19 cellular contexts compared by ENCODE assay signal in genomic region chr16:86787538-86787937, GRCh38.
DNase-seq lines count a peak whose midpoint lies in the region; ATAC-seq, FAIRE-seq and TF ChIP-seq lines count a peak whose summit lies in the region.
"Had no signal": no experiment of that assay in that cellular context is flagged by ENCODE, and none has a peak within 500 bp of the region (broad histone marks: within the 10 kb centered on the region; RNA-seq: fewer than 3 reads in every experiment).

No MANE protein-coding gene starts in this region.

- H2AFZ ChIP-seq in endothelial cell of umbilical vein (ENCODE audit: low read depth, low read length): no peak overlapping the region
- H2AFZ ChIP-seq: GM23248 had no signal

- H3K9me3 ChIP-seq in endothelial cell of umbilical vein (replicated peaks; ENCODE audit: control insufficient read depth, insufficient read depth, low read length) (no peaks in the 10 kb centered on the region), pancreas (no peaks in the 10 kb centered on the region)

- TF ChIP-seq CTCF in WTC11 (IDR thresholded peaks at IDR 0.05): no peak
- no peak for TF ChIP-seq CTCF in endothelial cell of umbilical vein (IDR thresholded peaks at IDR 0.05; ENCODE audit: extremely low read depth in 1 of 2, insufficient read depth in 1 of 2, low read depth in 1 of 2, low read length in 2 of 2)
- no peak for TF ChIP-seq CTCF in pancreas (IDR thresholded peaks at IDR 0.05)
- no peak for TF ChIP-seq CTCF in glutamatergic neuron (IDR thresholded peaks at IDR 0.05; ENCODE audit: partially characterized antibody, unreplicated experiment)

- no peaks in the 10 kb centered on the region for H3K79me2 ChIP-seq in endothelial cell of umbilical vein (ENCODE audit: control insufficient read depth, insufficient read depth, low read length)

- H3K4me2 ChIP-seq in endothelial cell of umbilical vein (ENCODE audit: insufficient read depth, low read length): peak overlapping the region; percentile 48

- POLR2A ChIA-PET in WTC11 (lab: Charles Lee): no interaction called here
- POLR2A ChIA-PET in endothelial cell of umbilical vein (lab: Charles Lee): no interaction called here

- H3K36me3 Mint-ChIP-seq in WTC11 (no peaks in the 10 kb centered on the region), glutamatergic neuron (ENCODE audit: unreplicated experiment) (no peaks in the 10 kb centered on the region)
- H3K36me3 Mint-ChIP-seq in stimulated activated memory B cell treated with anti-CD40 and anti-IgM and Interleukin-4, amounts not matched to agents 10 μg/mL and 1 μg/mL and 100 μg/mL, for 72 hours: no peaks in the 10 kb centered on the region
- H3K36me3 Mint-ChIP-seq: CD4-positive, alpha-beta memory T cell had no signal

- TF ChIP-seq POLR2A in endothelial cell of umbilical vein (IDR thresholded peaks at IDR 0.05; ENCODE audit: low read depth, low read length): no peak

- no TSS peak for BruUV-seq in endothelial cell of umbilical vein (replicated peaks; lab: Mats Ljungman, UMichigan)

- ATAC-seq in WTC11: no peak
- ATAC-seq in pancreas: no peak
- ATAC-seq in GM21576 (IDR thresholded peaks at IDR 0.05; ENCODE audit: unreplicated experiment): no peak
- no peak for ATAC-seq in stimulated activated memory B cell treated with anti-CD40 and anti-IgM and Interleukin-4, amounts not matched to agents 10 μg/mL and 1 μg/mL and 100 μg/mL, for 72 hours

- H3K36me3 ChIP-seq in endothelial cell of umbilical vein (ENCODE audit: control insufficient read depth in 2 of 2, extremely low read depth in 1 of 2, insufficient read depth in 2 of 2, low read length in 2 of 2) (no peaks in the 10 kb centered on the region), pancreas (no peaks in the 10 kb centered on the region)

- 65 to 71% methylated on average over 5 of the region's 5 CpGs for WGBS in pancreas, 2 donors

- H3K4me3 ChIP-seq in endothelial cell of umbilical vein (replicated peaks in 1 of 3; ENCODE audit: insufficient read depth in 1 of 3, low read depth in 1 of 3, low read length in 3 of 3) (no peak overlapping the region), pancreas (no peak overlapping the region)
- H3K4me3 ChIP-seq: GM23248 had no signal

- H3K9ac ChIP-seq in endothelial cell of umbilical vein (replicated peaks; ENCODE audit: extremely low read depth, insufficient read depth, low read length): no peak overlapping the region
- H3K9ac ChIP-seq: GM23248 had no signal

- CTCF ChIA-PET in WTC11 (lab: Charles Lee) (no interaction called here), endothelial cell of umbilical vein (lab: Charles Lee) (no interaction called here)

- H3K27me3 Mint-ChIP-seq in WTC11 (ENCODE audit: low read depth) (no peaks in the 10 kb centered on the region), glutamatergic neuron (ENCODE audit: unreplicated experiment) (peaks cover 2% of the 10 kb centered on the region)
- H3K27me3 Mint-ChIP-seq in stimulated activated memory B cell treated with anti-CD40 and anti-IgM and Interleukin-4, amounts not matched to agents 10 μg/mL and 1 μg/mL and 100 μg/mL, for 72 hours: peaks cover 23% of the 10 kb centered on the region

- H3K9me3 Mint-ChIP-seq in WTC11 (no peaks in the 10 kb centered on the region), glutamatergic neuron (ENCODE audit: unreplicated experiment) (no peaks in the 10 kb centered on the region)
- no peaks in the 10 kb centered on the region for H3K9me3 Mint-ChIP-seq in stimulated activated memory B cell treated with anti-CD40 and anti-IgM and Interleukin-4, amounts not matched to agents 10 μg/mL and 1 μg/mL and 100 μg/mL, for 72 hours
- H3K9me3 Mint-ChIP-seq: CD4-positive, alpha-beta memory T cell had no signal

- H3K4me1 ChIP-seq in endothelial cell of umbilical vein (ENCODE audit: control insufficient read depth, extremely low read depth, insufficient read depth, low read length): peaks cover 6% of the 10 kb centered on the region
- H3K4me1 ChIP-seq in pancreas: no peaks in the 10 kb centered on the region

- intact Hi-C loops in endothelial cell of umbilical vein (cut with micrococcal nuclease) (no loop called here), pancreas (cut with DNase I) (no loop called here)

- peak; percentile 97 for FAIRE-seq in G401.6 (lab: Jason Lieb, UNC)
- FAIRE-seq in endothelial cell of umbilical vein (lab: Jason Lieb, UNC): no peak
- peak; percentile 94 for FAIRE-seq in pancreas (lab: Jason Lieb, UNC)
- FAIRE-seq: GM12892 had no signal

- DNase-seq in WTC11 (ENCODE audit: low spot score) (no peak), endothelial cell of umbilical vein (ENCODE audit: low read depth, low spot score) (no peak), pancreas (no peak), glutamatergic neuron (no peak)
- DNase-seq in activated naive CD4-positive, alpha-beta T cell (lab: John Stamatoyannopoulos, UW): no peak
- DNase-seq: 8988T; C1 segment of cervical spinal cord; Calu3; CD4-positive, alpha-beta memory T cell; COR-L47; DMS53; DMS79 treated with DMSO at 0.1 percent for 48 hours; GM23248; H7; HCEC 1CT had no signal

- H3K27me3 ChIP-seq in endothelial cell of umbilical vein (ENCODE audit: control insufficient read depth in 2 of 2, insufficient read depth in 2 of 2, low read length in 2 of 2) (peaks cover 0 to 4% of the 10 kb centered on the region in 2 experiments), pancreas (peaks cover 0 to 8% (median 0%) of the 10 kb centered on the region in 4 donors)

- H3K27ac Mint-ChIP-seq in WTC11 (no peak overlapping the region), glutamatergic neuron (ENCODE audit: unreplicated experiment) (no peak overlapping the region)
- H3K27ac Mint-ChIP-seq in stimulated activated memory B cell treated with anti-CD40 and anti-IgM and Interleukin-4, amounts not matched to agents 10 μg/mL and 1 μg/mL and 100 μg/mL, for 72 hours: no peak overlapping the region
- H3K27ac Mint-ChIP-seq: CD4-positive, alpha-beta memory T cell had no signal

- peaks cover 42% of the 10 kb centered on the region for H3K4me1 Mint-ChIP-seq in WTC11
- H3K4me1 Mint-ChIP-seq in glutamatergic neuron (ENCODE audit: low read depth, unreplicated experiment): peaks cover 4% of the 10 kb centered on the region
- no peaks in the 10 kb centered on the region for H3K4me1 Mint-ChIP-seq in stimulated activated memory B cell treated with anti-CD40 and anti-IgM and Interleukin-4, amounts not matched to agents 10 μg/mL and 1 μg/mL and 100 μg/mL, for 72 hours
- H3K4me1 Mint-ChIP-seq: CD4-positive, alpha-beta memory T cell had no signal

- dilution Hi-C loops in endothelial cell of umbilical vein (cut with MboI; ENCODE audit: extremely low pct_ligation_motif_present, low sequenced_read_pairs): no loop called here

- H3K4me3 Mint-ChIP-seq in WTC11 (no peak overlapping the region), glutamatergic neuron (ENCODE audit: unreplicated experiment) (no peak overlapping the region)
- H3K4me3 Mint-ChIP-seq in stimulated activated memory B cell treated with anti-CD40 and anti-IgM and Interleukin-4, amounts not matched to agents 10 μg/mL and 1 μg/mL and 100 μg/mL, for 72 hours: no peak overlapping the region
- H3K4me3 Mint-ChIP-seq: CD4-positive, alpha-beta memory T cell had no signal

- no peak overlapping the region for H3K27ac ChIP-seq in endothelial cell of umbilical vein (ENCODE audit: insufficient read depth, low read depth, low read length)
- H3K27ac ChIP-seq in pancreas: no peak overlapping the region
- H3K27ac ChIP-seq: GM23248 had no signal

- no peaks in the 10 kb centered on the region for H4K20me1 ChIP-seq in endothelial cell of umbilical vein (replicated peaks; ENCODE audit: control insufficient read depth, extremely low read depth, insufficient read depth, low read length)

- H3K9me1 ChIP-seq in endothelial cell of umbilical vein (replicated peaks; ENCODE audit: control insufficient read depth, extremely low read depth, insufficient read depth, low read length): no peaks in the 10 kb centered on the region

TF ChIP-seq in WTC11, 78 proteins besides CTCF, POLR2A, EP300 and RAD21:
- peak; percentile 97 for TF ChIP-seq HMGA2 (CRISPR knock-in tag; IDR thresholded peaks at IDR 0.05)
- TF ChIP-seq ZNF396 (CRISPR knock-in tag; IDR thresholded peaks at IDR 0.05; ENCODE audit: borderline replicate concordance): no peak

TF ChIP-seq in endothelial cell of umbilical vein, 7 proteins besides CTCF, POLR2A, EP300 and RAD21:
- no peak for TF ChIP-seq GATA2 (IDR thresholded peaks at IDR 0.05; ENCODE audit: insufficient read depth, insufficient read length, low read depth, low read length)
- no peak for TF ChIP-seq FOS (IDR thresholded peaks at IDR 0.05; ENCODE audit: borderline replicate concordance, insufficient read depth, low read length)
- TF ChIP-seq JUN (IDR thresholded peaks at IDR 0.05; ENCODE audit: borderline replicate concordance, insufficient read depth, insufficient read length, low read depth): no peak
- no peak for TF ChIP-seq MAX (IDR thresholded peaks at IDR 0.05; ENCODE audit: insufficient read depth, insufficient read length)
- TF ChIP-seq MYC (IDR thresholded peaks at IDR 0.05; ENCODE audit: low read depth, low read length): no peak
- TF ChIP-seq EZH2 (IDR thresholded peaks at IDR 0.05; ENCODE audit: borderline replicate concordance, low read depth, low read length, severe bottlenecking): no peak
- no peak for TF ChIP-seq POLR2AphosphoS5 (IDR thresholded peaks at IDR 0.05; ENCODE audit: insufficient read depth, low read depth, low read length)
TF ChIP-seq in endothelial cell of umbilical vein: peak in this region for 0.
